Comparison of ENCODE assay signal across 8 cellular contexts in the genomic region with DNA sequence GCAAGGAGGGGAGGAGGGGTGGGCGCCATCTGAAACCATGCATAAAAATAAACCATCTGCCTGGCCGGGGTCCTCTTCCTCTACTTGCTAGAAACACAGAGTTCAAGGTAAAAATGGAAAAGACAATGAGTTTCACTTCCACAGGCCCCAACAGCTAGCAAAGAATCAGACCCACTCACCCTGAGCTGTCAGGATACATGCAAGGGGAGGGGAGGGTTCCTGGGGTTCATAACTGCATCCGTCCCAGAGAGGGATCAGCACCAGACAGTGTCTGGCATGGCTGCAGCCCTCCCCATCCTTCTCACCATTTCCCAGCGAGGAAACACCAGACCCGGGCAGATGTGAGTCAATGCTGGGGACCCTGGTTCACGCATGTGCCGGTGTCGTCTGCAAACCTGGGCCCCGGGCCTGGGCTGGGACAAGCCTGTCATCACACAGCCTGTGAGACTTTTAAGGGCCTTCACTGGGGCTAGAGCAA. TPM values are rescaled to one million over a fixed set of nuclear protein-coding genes. Genes with fewer than 3 reads are reported as not detected.
DNase-seq lines count a peak whose midpoint lies in the region; ATAC-seq and TF ChIP-seq lines count a peak whose summit lies in the region.

No MANE protein-coding gene starts in this region.

- peak overlapping the region; percentile 55 to 90 for H3K27ac Mint-ChIP-seq in activated naive CD4-positive, alpha-beta T cell treated with anti-CD3 and anti-CD28 coated beads, Interleukin-2, amount 50 U/mL, for 72 hours

- H4K20me1 ChIP-seq in BLaER1 treated with 17β-estradiol and CSF1 and Interleukin-3, amounts not matched to agents 10 nM and 100 nM = peaks cover 18 to 96% (median 55%) of the 10 kb centered on the region in 11 experiments; a peak in 20 of 22 replicates

- H3K9ac ChIP-seq in BLaER1 treated with 17β-estradiol and CSF1 and Interleukin-3, amounts not matched to agents 10 nM and 100 nM = peak overlapping the region in 9 of 11 experiments; percentile 31 to 70 (median 59); a peak in 18 of 22 replicates

- peak overlapping the region in 9 of 11 experiments; percentile 52 to 80 (median 72); a peak in 18 of 22 replicates for H3K27ac ChIP-seq in BLaER1 treated with 17β-estradiol and CSF1 and Interleukin-3, amounts not matched to agents 10 nM and 100 nM
- H3K27ac ChIP-seq in transverse colon = peak overlapping the region in 2 of 4 donors; percentile 41 to 51

- peak overlapping the region; percentile 84 to 100 (median 98) for H3K4me2 ChIP-seq in BLaER1 treated with 17β-estradiol and CSF1 and Interleukin-3, amounts not matched to agents 10 nM and 100 nM

- no peaks in the 10 kb centered on the region for H3K9me3 ChIP-seq in BLaER1 treated with 17β-estradiol and CSF1 and Interleukin-3, amounts not matched to agents 10 nM and 100 nM (replicated peaks in 1 of 11)
- no peaks in the 10 kb centered on the region for H3K9me3 ChIP-seq in transverse colon

- H3K36me3 ChIP-seq in BLaER1 treated with 17β-estradiol and CSF1 and Interleukin-3, amounts not matched to agents 10 nM and 100 nM = no peaks in the 10 kb centered on the region
- H3K36me3 ChIP-seq in transverse colon = no peaks in the 10 kb centered on the region

- H3K36me3 Mint-ChIP-seq in activated naive CD4-positive, alpha-beta T cell treated with anti-CD3 and anti-CD28 coated beads, Interleukin-2, amount 50 U/mL, for 72 hours = peaks cover 6 to 27% of the 10 kb centered on the region in 2 donors

- peaks cover 77 to 98% (median 96%) of the 10 kb centered on the region in 10 experiments for H3K4me1 ChIP-seq in BLaER1 treated with 17β-estradiol and CSF1 and Interleukin-3, amounts not matched to agents 10 nM and 100 nM
- H3K4me1 ChIP-seq in transverse colon = peaks cover 2 to 50% (median 21%) of the 10 kb centered on the region in 4 donors

- peak; percentile 48 for ATAC-seq in GM19043 (IDR thresholded peaks at IDR 0.05; ENCODE audit: low read depth, unreplicated experiment)
- ATAC-seq in HG03139 (IDR thresholded peaks at IDR 0.05; ENCODE audit: unreplicated experiment) = peak; percentile 39
- ATAC-seq in activated naive CD4-positive, alpha-beta T cell treated with anti-CD3 and anti-CD28 coated beads, Interleukin-2, amount 50 U/mL, for 72 hours = peak; percentile 5 to 8

- POLR2A ChIA-PET in HEK293T (lab: Yijun Ruan, JAX) = no interaction called here

- TF ChIP-seq EP300 in transverse colon (IDR thresholded peaks at IDR 0.05; ENCODE audit: low read depth) = no peak

- H3K27me3 ChIP-seq in BLaER1 treated with 17β-estradiol and CSF1 and Interleukin-3, amounts not matched to agents 10 nM and 100 nM = no peaks in the 10 kb centered on the region
- no peaks in the 10 kb centered on the region for H3K27me3 ChIP-seq in transverse colon

- no peak for TF ChIP-seq POLR2A in transverse colon (IDR thresholded peaks at IDR 0.05)

- in situ Hi-C loops in transverse colon (cut with MboI; ENCODE audit: low pct_ligation_motif_present in 1 of 4, low pct_unique_long_range_greater_than_20kb in 1 of 4, low sequenced_read_pairs in 3 of 4) = no loop called here

- CTCF ChIA-PET in HEK293T (lab: Yijun Ruan, JAX) = no interaction called here

- no peak for TF ChIP-seq CTCF in transverse colon (IDR thresholded peaks at IDR 0.05)

- H3K9me3 Mint-ChIP-seq in activated naive CD4-positive, alpha-beta T cell treated with anti-CD3 and anti-CD28 coated beads, Interleukin-2, amount 50 U/mL, for 72 hours = no peaks in the 10 kb centered on the region

- H3K4me3 ChIP-seq in BLaER1 treated with 17β-estradiol and CSF1 and Interleukin-3, amounts not matched to agents 10 nM and 100 nM = peak overlapping the region in 8 of 10 experiments; percentile 29 to 65 (median 44); a peak in 14 of 20 replicates
- H3K4me3 ChIP-seq in transverse colon = no peak overlapping the region

- intact Hi-C loops in transverse colon (cut with DNase I; ENCODE audit: low total_unique reads) = no loop called here

- WGBS in transverse colon (ENCODE audit: low coverage in 1 of 2), 2 donors = 58 to 81% methylated on average over 2 to 5 of the region's 9 CpGs

- DNase-seq in activated naive CD4-positive, alpha-beta T cell treated with anti-CD3 and anti-CD28 coated beads, Interleukin-2, amount 50 U/mL, for 72 hours (ENCODE audit: low spot score in 2 of 2) = no peak
- DNase-seq in HEK293T (ENCODE audit: extremely low spot score) (no peak), HK-2 (ENCODE audit: unreplicated experiment) (no peak), transverse colon (no peak), NCI-H510A treated with DMSO at 0.1 percent for 48 hours (lab: John Stamatoyannopoulos, UW) (no peak)

TF ChIP-seq in HEK293T, 16 proteins besides CTCF, POLR2A, EP300 and RAD21:
- TF ChIP-seq ZNF384 (IDR thresholded peaks at IDR 0.05) (no peak), BHLHE40 (IDR thresholded peaks at IDR 0.05; ENCODE audit: borderline replicate concordance) (no peak), SUZ12 (IDR thresholded peaks at IDR 0.05) (no peak), HDGF (IDR thresholded peaks at IDR 0.05; ENCODE audit: borderline replicate concordance) (no peak), FOXK2 (IDR thresholded peaks at IDR 0.05) (no peak), ARNT (IDR thresholded peaks at IDR 0.05) (no peak), CTBP1 (IDR thresholded peaks at IDR 0.05; ENCODE audit: borderline replicate concordance) (no peak), SP1 (IDR thresholded peaks at IDR 0.05) (no peak), FOXA1 (IDR thresholded peaks at IDR 0.05) (no peak), TARDBP (IDR thresholded peaks at IDR 0.05) (no peak), FOXM1 (IDR thresholded peaks at IDR 0.05; ENCODE audit: borderline replicate concordance) (no peak)
- TF ChIP-seq, protein P1, sequence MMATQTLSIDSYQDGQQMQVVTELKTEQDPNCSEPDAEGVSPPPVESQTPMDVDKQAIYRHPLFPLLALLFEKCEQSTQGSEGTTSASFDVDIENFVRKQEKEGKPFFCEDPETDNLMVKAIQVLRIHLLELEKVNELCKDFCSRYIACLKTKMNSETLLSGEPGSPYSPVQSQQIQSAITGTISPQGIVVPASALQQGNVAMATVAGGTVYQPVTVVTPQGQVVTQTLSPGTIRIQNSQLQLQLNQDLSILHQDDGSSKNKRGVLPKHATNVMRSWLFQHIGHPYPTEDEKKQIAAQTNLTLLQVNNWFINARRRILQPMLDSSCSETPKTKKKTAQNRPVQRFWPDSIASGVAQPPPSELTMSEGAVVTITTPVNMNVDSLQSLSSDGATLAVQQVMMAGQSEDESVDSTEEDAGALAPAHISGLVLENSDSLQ (IDR thresholded peaks at IDR 0.05) = no peak

RNA-seq across cellular contexts. Expression of gene SEMA4D, which starts 55.4 kb away (rescaled TPM):
- total RNA-seq in activated naive CD4-positive, alpha-beta T cell treated with anti-CD3 and anti-CD28 coated beads, Interleukin-2, amount 50 U/mL, for 72 hours = 100 to 1,000 TPM; 211 to 278 TPM
- 10 to 100 TPM in 3 of 4 donors, 1 to 10 TPM in 1; 8.7 to 29.1 (median 14.5) TPM for total RNA-seq in transverse colon

Comparison
In these comparisons a context has a peak if more than half of its experiments do, and no peak if none do; other contexts are left out.
1. H3K4me3 ChIP-seq: peak in BLaER1 treated with 17β-estradiol and CSF1 and Interleukin-3, amounts not matched to agents 10 nM and 100 nM (8 of 10); none in transverse colon (0 of 4).
2. RNA of gene SEMA4D, which starts 55.4 kb away (total RNA-seq): 211 to 278 TPM in activated naive CD4-positive, alpha-beta T cell treated with anti-CD3 and anti-CD28 coated beads, Interleukin-2, amount 50 U/mL, for 72 hours; 8.7 to 29.1 TPM in transverse colon; every median in the first group is over 4 times any median in the second.
3. Peak in every context shown above with its lines, with median percentiles within 50 percentile points of each other: ATAC-seq.